19 cellular contexts compared by ENCODE assay signal in the genomic region with DNA sequence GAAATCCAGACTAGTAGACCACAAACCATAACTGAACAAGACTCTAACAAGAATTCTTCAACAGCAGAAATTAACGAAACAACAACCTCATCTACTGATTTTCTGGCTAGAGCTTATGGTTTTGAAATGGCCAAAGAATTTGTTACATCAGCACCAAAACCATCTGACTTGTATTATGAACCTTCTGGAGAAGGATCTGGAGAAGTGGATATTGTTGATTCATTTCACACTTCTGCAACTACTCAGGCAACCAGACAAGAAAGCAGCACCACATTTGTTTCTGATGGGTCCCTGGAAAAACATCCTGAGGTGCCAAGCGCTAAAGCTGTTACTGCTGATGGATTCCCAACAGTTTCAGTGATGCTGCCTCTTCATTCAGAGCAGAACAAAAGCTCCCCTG.
DNase-seq lines count a peak whose midpoint lies in the region; TF ChIP-seq lines count a peak whose summit lies in the region.
"Had no signal": no experiment of that assay in that cellular context is flagged by ENCODE, and none has a peak within 500 bp of the region (broad histone marks: within the 10 kb centered on the region; RNA-seq: fewer than 3 reads in every experiment).

No MANE protein-coding gene starts in this region.

- no peaks in the 10 kb centered on the region for H3K27me3 ChIP-seq in smooth muscle cell (ENCODE audit: low read depth)
- H3K27me3 ChIP-seq: MG63 had no signal

- H3K9ac ChIP-seq in smooth muscle cell (ENCODE audit: low read depth), result no peak overlapping the region

- H3K4me1 Mint-ChIP-seq in CD14-positive monocyte (peaks cover 24% of the 10 kb centered on the region), chondrocyte (ENCODE audit: low read depth) (peaks cover 13% of the 10 kb centered on the region)
- peaks cover 12% of the 10 kb centered on the region for H3K4me1 Mint-ChIP-seq in activated naive CD4-positive, alpha-beta T cell treated with anti-CD3 and anti-CD28 coated beads for 36 hours (ENCODE audit: low read depth)

- H3K36me3 ChIP-seq in smooth muscle cell (ENCODE audit: low read depth), result peaks cover 38% of the 10 kb centered on the region

- intact Hi-C loops in CD14-positive monocyte (cut with micrococcal nuclease), result no loop called here
- intact Hi-C loops in activated naive CD4-positive, alpha-beta T cell treated with anti-CD3 and anti-CD28 coated beads for 36 hours (cut with micrococcal nuclease), result no loop called here

- no peaks in the 10 kb centered on the region for H3K4me1 ChIP-seq in smooth muscle cell (ENCODE audit: low read depth)

- peaks cover 100% of the 10 kb centered on the region for H4K20me1 ChIP-seq in smooth muscle cell (ENCODE audit: low read depth)

- H3K27ac Mint-ChIP-seq in CD14-positive monocyte, result peak overlapping the region in 5 of 7 donors; percentile 13 to 69 (median 64)
- H3K27ac Mint-ChIP-seq in chondrocyte (ENCODE audit: unreplicated experiment), result no peak overlapping the region
- no peak overlapping the region for H3K27ac Mint-ChIP-seq in activated naive CD4-positive, alpha-beta T cell treated with anti-CD3 and anti-CD28 coated beads for 36 hours
- H3K27ac Mint-ChIP-seq: CD8-positive, alpha-beta memory T cell had no signal

- peaks cover 69% of the 10 kb centered on the region for H3K79me2 ChIP-seq in smooth muscle cell (ENCODE audit: low read depth)

- H3K27ac ChIP-seq in smooth muscle cell (ENCODE audit: low read depth), result peak overlapping the region; percentile 62

- TF ChIP-seq CTCF in AG10803 (conservative IDR thresholded peaks at IDR 0.05; ENCODE audit: low read length) (no peak), CD14-positive monocyte (IDR thresholded peaks at IDR 0.05) (no peak), smooth muscle cell (IDR thresholded peaks at IDR 0.05; ENCODE audit: borderline replicate concordance, insufficient read depth, poor library complexity, severe bottlenecking) (no peak), chondrocyte (IDR thresholded peaks at IDR 0.05) (no peak)

- H3K27me3 Mint-ChIP-seq in CD14-positive monocyte (ENCODE audit: low read depth in 3 of 3) (no peaks in the 10 kb centered on the region), chondrocyte (ENCODE audit: low read depth) (no peaks in the 10 kb centered on the region)
- peaks cover 16% of the 10 kb centered on the region for H3K27me3 Mint-ChIP-seq in activated naive CD4-positive, alpha-beta T cell treated with anti-CD3 and anti-CD28 coated beads for 36 hours (ENCODE audit: low read depth)

- H3K4me3 Mint-ChIP-seq in CD14-positive monocyte (no peak overlapping the region), chondrocyte (ENCODE audit: unreplicated experiment) (no peak overlapping the region)
- H3K4me3 Mint-ChIP-seq in activated naive CD4-positive, alpha-beta T cell treated with anti-CD3 and anti-CD28 coated beads for 36 hours, result no peak overlapping the region

- H3K4me2 ChIP-seq in smooth muscle cell, result no peak overlapping the region

- H2AFZ ChIP-seq in smooth muscle cell (ENCODE audit: low read depth), result no peak overlapping the region

- no peak overlapping the region for H3K4me3 ChIP-seq in AG10803 (ENCODE audit: low read length)
- no peak overlapping the region for H3K4me3 ChIP-seq in smooth muscle cell
- H3K4me3 ChIP-seq: MG63 had no signal

- no peaks in the 10 kb centered on the region for H3K9me3 ChIP-seq in smooth muscle cell (replicated peaks; ENCODE audit: low read depth)
- H3K9me3 ChIP-seq: MG63 had no signal

- H3K36me3 Mint-ChIP-seq in CD14-positive monocyte (peaks cover 82 to 92% of the 10 kb centered on the region in 2 donors), chondrocyte (ENCODE audit: low read depth) (peaks cover 45% of the 10 kb centered on the region)
- no peaks in the 10 kb centered on the region for H3K36me3 Mint-ChIP-seq in activated naive CD4-positive, alpha-beta T cell treated with anti-CD3 and anti-CD28 coated beads for 36 hours (ENCODE audit: low read depth)
- H3K36me3 Mint-ChIP-seq: CD8-positive, alpha-beta memory T cell had no signal

- CTCF ChIA-PET in activated naive CD4-positive, alpha-beta T cell treated with anti-CD3 and anti-CD28 coated beads for 36 hours (lab: Charles Lee), result no interaction called here

- DNase-seq in AG10803 (ENCODE audit: low read depth) (peak; percentile 91), CD14-positive monocyte (ENCODE audit: low spot score) (no peak), fibroblast of gingiva (ENCODE audit: low read depth) (peak; percentile 66), smooth muscle cell (lab: John Stamatoyannopoulos, UW; ENCODE audit: unreplicated experiment) (no peak), retina (no peak), chondrocyte (ENCODE audit: low spot score) (no peak)
- no peak for DNase-seq in activated naive CD4-positive, alpha-beta T cell treated with anti-CD3 and anti-CD28 coated beads for 36 hours
- DNase-seq: C1 segment of cervical spinal cord; Calu3; CD8-positive, alpha-beta memory T cell; DMS153; Kasumi-1; MG63; NCI-H1417; NCI-H187; NCI-H2107; NCI-H446 treated with DMSO at 0.1 percent for 48 hours; NCI-H526 treated with DMSO at 0.1 percent for 48 hours; OCI-M1 had no signal

- H3F3A ChIP-seq in smooth muscle cell (ENCODE audit: low read depth), result peaks cover 81% of the 10 kb centered on the region

- H3K9me3 Mint-ChIP-seq in CD14-positive monocyte (peaks cover 0 to 14% (median 7%) of the 10 kb centered on the region in 7 donors), chondrocyte (ENCODE audit: low read depth) (no peaks in the 10 kb centered on the region)
- no peaks in the 10 kb centered on the region for H3K9me3 Mint-ChIP-seq in activated naive CD4-positive, alpha-beta T cell treated with anti-CD3 and anti-CD28 coated beads for 36 hours
- H3K9me3 Mint-ChIP-seq: CD8-positive, alpha-beta memory T cell had no signal

- 95% methylated on average over 2 of the region's 2 CpGs for WGBS in smooth muscle cell (ENCODE audit: low lambda C conversion rate)

Comparison
In these comparisons a context has a peak if more than half of its experiments do, and no peak if none do; other contexts are left out.
1. DNase-seq: peak in AG10803 (single experiment) and fibroblast of gingiva (single experiment); none in CD14-positive monocyte (single experiment), smooth muscle cell (single experiment), retina (single experiment), chondrocyte (single experiment) and activated naive CD4-positive, alpha-beta T cell treated with anti-CD3 and anti-CD28 coated beads for 36 hours (single experiment).
2. H3K27ac Mint-ChIP-seq: peak in CD14-positive monocyte (5 of 7); none in chondrocyte (single experiment) and activated naive CD4-positive, alpha-beta T cell treated with anti-CD3 and anti-CD28 coated beads for 36 hours (single experiment).